ENCODE assay signal across 8 cellular contexts in the genomic region with DNA sequence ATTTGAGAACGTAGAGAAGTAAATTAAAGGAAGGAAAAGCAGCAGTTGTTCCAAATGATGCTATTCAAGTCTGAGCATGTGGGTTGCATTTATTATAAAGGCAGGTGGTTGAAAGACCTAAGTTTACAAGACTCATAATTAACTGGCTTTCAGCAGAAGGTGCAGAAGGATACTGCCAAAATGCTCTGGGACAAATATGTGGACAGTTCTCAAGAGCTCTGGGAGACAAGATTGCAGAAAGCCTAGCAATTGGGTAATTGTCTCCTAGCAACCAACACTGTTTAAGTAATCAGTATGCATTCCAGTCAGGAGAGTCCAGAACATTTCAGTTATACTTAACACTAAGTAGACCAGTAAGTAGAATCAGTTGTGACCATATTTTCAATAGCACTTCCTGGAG.
DNase-seq lines count a peak whose midpoint lies in the region; ATAC-seq and TF ChIP-seq lines count a peak whose summit lies in the region.
"Had no signal": no experiment of that assay in that cellular context is flagged by ENCODE, and none has a peak within 500 bp of the region (broad histone marks: within the 10 kb centered on the region; RNA-seq: fewer than 3 reads in every experiment).

No MANE protein-coding gene starts in this region.

- no peak overlapping the region for H3K9ac ChIP-seq in liver (ENCODE audit: low read depth in 1 of 2, low read length in 2 of 2)

- TF ChIP-seq EP300 in upper lobe of left lung (IDR thresholded peaks at IDR 0.05): peak in 2 of 4 donors; percentile 71 to 88

- TF ChIP-seq RAD21 in liver (IDR thresholded peaks at IDR 0.05): peak in 1 of 2 donors; percentile 53

- peaks cover 8% of the 10 kb centered on the region for H3K36me3 Mint-ChIP-seq in chondrocyte (ENCODE audit: low read depth)
- no peaks in the 10 kb centered on the region for H3K36me3 Mint-ChIP-seq in effector memory CD8-positive, alpha-beta T cell (ENCODE audit: insufficient read depth)

- peak; percentile 91 to 93 for ATAC-seq in upper lobe of left lung (ENCODE audit: low FRiP score in 2 of 2)
- ATAC-seq in HG03159 (IDR thresholded peaks at IDR 0.05; ENCODE audit: unreplicated experiment): no peak
- ATAC-seq in effector memory CD8-positive, alpha-beta T cell (replicated peaks): no peak

- H3K9me3 ChIP-seq in liver (ENCODE audit: control insufficient read depth in 4 of 4, low read length in 3 of 4): no peaks in the 10 kb centered on the region
- H3K9me3 ChIP-seq in upper lobe of left lung: no peaks in the 10 kb centered on the region

- H3K4me1 ChIP-seq in liver (ENCODE audit: control insufficient read depth in 4 of 4, insufficient read depth in 4 of 4, low read length in 3 of 4) (peaks cover 2 to 16% (median 10%) of the 10 kb centered on the region in 4 donors), upper lobe of left lung (peaks cover 39 to 54% (median 46%) of the 10 kb centered on the region in 4 donors)

- no peaks in the 10 kb centered on the region for H3K27me3 ChIP-seq in liver (ENCODE audit: control insufficient read depth in 4 of 4, insufficient read depth in 4 of 4, low read length in 3 of 4)
- no peaks in the 10 kb centered on the region for H3K27me3 ChIP-seq in upper lobe of left lung

- DNase-seq in NCI-H1105 treated with DMSO at 0.1 percent for 48 hours (lab: John Stamatoyannopoulos, UW) (peak; percentile 95), chondrocyte (ENCODE audit: low spot score) (no peak), upper lobe of left lung (no peak), NCI-H1048 (lab: John Stamatoyannopoulos, UW) (no peak)
- DNase-seq in effector memory CD8-positive, alpha-beta T cell: no peak

- WGBS in liver: 49% methylated on average over 1 of the region's 1 CpG
- WGBS in upper lobe of left lung, 2 donors: 14 to 17% methylated on average over 1 of the region's 1 CpG

- H3K9me3 Mint-ChIP-seq in chondrocyte (ENCODE audit: low read depth): no peaks in the 10 kb centered on the region
- H3K9me3 Mint-ChIP-seq in effector memory CD8-positive, alpha-beta T cell: no peaks in the 10 kb centered on the region
- H3K9me3 Mint-ChIP-seq: dendritic cell treated with granulocyte-macrophage colony-stimulating factor and Interleukin-4, amounts not matched to agents 40 ng/mL and 50 ng/mL, for 4 days had no signal

- TF ChIP-seq CTCF in chondrocyte (IDR thresholded peaks at IDR 0.05): no peak
- TF ChIP-seq CTCF in liver (IDR thresholded peaks at IDR 0.05; ENCODE audit: low read depth, low read length, missing input control): no peak
- TF ChIP-seq CTCF in upper lobe of left lung (IDR thresholded peaks at IDR 0.05): no peak

- H3K4me1 Mint-ChIP-seq in chondrocyte (ENCODE audit: low read depth): peaks cover 29% of the 10 kb centered on the region
- H3K4me1 Mint-ChIP-seq in effector memory CD8-positive, alpha-beta T cell (ENCODE audit: low read depth in 2 of 2): no peaks in the 10 kb centered on the region

- peaks cover 0 to 21% (median 6%) of the 10 kb centered on the region in 4 donors for H3K36me3 ChIP-seq in liver (ENCODE audit: control insufficient read depth in 4 of 4, insufficient read depth in 3 of 4, low read depth in 1 of 4, low read length in 3 of 4)
- H3K36me3 ChIP-seq in upper lobe of left lung: peaks cover 0 to 17% (median 5%) of the 10 kb centered on the region in 4 donors

- H3K4me3 Mint-ChIP-seq in chondrocyte (ENCODE audit: unreplicated experiment): no peak overlapping the region
- H3K4me3 Mint-ChIP-seq in effector memory CD8-positive, alpha-beta T cell: no peak overlapping the region
- H3K4me3 Mint-ChIP-seq: dendritic cell treated with granulocyte-macrophage colony-stimulating factor and Interleukin-4, amounts not matched to agents 40 ng/mL and 50 ng/mL, for 4 days had no signal

- no peak for TF ChIP-seq POLR2A in upper lobe of left lung (IDR thresholded peaks at IDR 0.05)

- H3K27ac ChIP-seq in liver (ENCODE audit: low read depth in 1 of 2, low read length in 2 of 2) (peak overlapping the region; percentile 4 to 7), upper lobe of left lung (peak overlapping the region; percentile 40 to 75 (median 66))

- H3K27ac Mint-ChIP-seq in chondrocyte (ENCODE audit: unreplicated experiment): peak overlapping the region; percentile 93
- H3K27ac Mint-ChIP-seq in effector memory CD8-positive, alpha-beta T cell: no peak overlapping the region
- H3K27ac Mint-ChIP-seq: dendritic cell treated with granulocyte-macrophage colony-stimulating factor and Interleukin-4, amounts not matched to agents 40 ng/mL and 50 ng/mL, for 4 days had no signal

- H3K4me3 ChIP-seq in liver (ENCODE audit: low read depth in 1 of 3, low read length in 3 of 3) (no peak overlapping the region), upper lobe of left lung (no peak overlapping the region)

- H3K27me3 Mint-ChIP-seq in chondrocyte (ENCODE audit: low read depth): no peaks in the 10 kb centered on the region
- no peaks in the 10 kb centered on the region for H3K27me3 Mint-ChIP-seq in effector memory CD8-positive, alpha-beta T cell
- H3K27me3 Mint-ChIP-seq: dendritic cell treated with granulocyte-macrophage colony-stimulating factor and Interleukin-4, amounts not matched to agents 40 ng/mL and 50 ng/mL, for 4 days had no signal

TF ChIP-seq in liver, 16 proteins besides CTCF, POLR2A, EP300 and RAD21:
- TF ChIP-seq SP1 (IDR thresholded peaks at IDR 0.05): peak; percentile 55
- TF ChIP-seq, protein P1, sequence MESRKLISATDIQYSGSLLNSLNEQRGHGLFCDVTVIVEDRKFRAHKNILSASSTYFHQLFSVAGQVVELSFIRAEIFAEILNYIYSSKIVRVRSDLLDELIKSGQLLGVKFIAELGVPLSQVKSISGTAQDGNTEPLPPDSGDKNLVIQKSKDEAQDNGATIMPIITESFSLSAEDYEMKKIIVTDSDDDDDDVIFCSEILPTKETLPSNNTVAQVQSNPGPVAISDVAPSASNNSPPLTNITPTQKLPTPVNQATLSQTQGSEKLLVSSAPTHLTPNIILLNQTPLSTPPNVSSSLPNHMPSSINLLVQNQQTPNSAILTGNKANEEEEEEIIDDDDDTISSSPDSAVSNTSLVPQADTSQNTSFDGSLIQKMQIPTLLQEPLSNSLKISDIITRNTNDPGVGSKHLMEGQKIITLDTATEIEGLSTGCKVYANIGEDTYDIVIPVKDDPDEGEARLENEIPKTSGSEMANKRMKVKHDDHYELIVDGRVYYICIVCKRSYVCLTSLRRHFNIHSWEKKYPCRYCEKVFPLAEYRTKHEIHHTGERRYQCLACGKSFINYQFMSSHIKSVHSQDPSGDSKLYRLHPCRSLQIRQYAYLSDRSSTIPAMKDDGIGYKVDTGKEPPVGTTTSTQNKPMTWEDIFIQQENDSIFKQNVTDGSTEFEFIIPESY (IDR thresholded peaks at IDR 0.05): no peak
- TF ChIP-seq GABPA (IDR thresholded peaks at IDR 0.05 in 1 of 2, conservative IDR thresholded peaks at IDR 0.05 in 1 of 2): no peak
- TF ChIP-seq, protein P2, sequence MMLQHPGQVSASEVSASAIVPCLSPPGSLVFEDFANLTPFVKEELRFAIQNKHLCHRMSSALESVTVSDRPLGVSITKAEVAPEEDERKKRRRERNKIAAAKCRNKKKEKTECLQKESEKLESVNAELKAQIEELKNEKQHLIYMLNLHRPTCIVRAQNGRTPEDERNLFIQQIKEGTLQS (IDR thresholded peaks at IDR 0.05): no peak
- no peak for TF ChIP-seq FOXA1 (IDR thresholded peaks at IDR 0.05)
- peak; percentile 64 for TF ChIP-seq REST (IDR thresholded peaks at IDR 0.05)
- peak; percentile 25 for TF ChIP-seq FOXA2 (IDR thresholded peaks at IDR 0.05)
- peak in 1 of 2 donors; percentile 61 for TF ChIP-seq RXRA (IDR thresholded peaks at IDR 0.05)
- TF ChIP-seq TAF1 (conservative IDR thresholded peaks at IDR 0.05): no peak
- peak; percentile 33 for TF ChIP-seq YY1 (IDR thresholded peaks at IDR 0.05)
- peak; percentile 15 to 62 for TF ChIP-seq HNF4A (conservative IDR thresholded peaks at IDR 0.05)
- TF ChIP-seq JUND (IDR thresholded peaks at IDR 0.05): peak in 1 of 2 donors; percentile 32

Comparison
In these comparisons a context has a peak if more than half of its experiments do, and no peak if none do; other contexts are left out.
1. ATAC-seq: peak in upper lobe of left lung (2 of 2); none in HG03159 (single experiment) and effector memory CD8-positive, alpha-beta T cell (single experiment).